23 cellular contexts compared by ENCODE assay signal in genomic region chr14:74663884-74664283, GRCh38. TPM values are rescaled to one million over a fixed set of nuclear protein-coding genes. Genes with fewer than 3 reads are reported as not detected.
DNase-seq lines count a peak whose midpoint lies in the region; ATAC-seq, FAIRE-seq and TF ChIP-seq lines count a peak whose summit lies in the region.
"Had no signal": no experiment of that assay in that cellular context is flagged by ENCODE, and none has a peak within 500 bp of the region (broad histone marks: within the 10 kb centered on the region; RNA-seq: fewer than 3 reads in every experiment).

No MANE protein-coding gene starts in this region.

- no peaks in the 10 kb centered on the region for H4K20me1 ChIP-seq in GM23248 (ENCODE audit: insufficient read depth)

- H3F3A ChIP-seq in GM23248 (ENCODE audit: insufficient read depth): peaks cover 26% of the 10 kb centered on the region

- DNase-seq in GM23248 (peak; percentile 28), adipocyte (ENCODE audit: low read depth) (no peak), heart left ventricle (peak in 2 of 5 donors; percentile 24 to 69), gastrocnemius medialis (peak; percentile 96 to 98), T-helper 2 cell (no peak), H54 (ENCODE audit: insufficient read length, low spot score) (no peak)
- no peak for DNase-seq in stimulated activated CD4-positive, alpha-beta T cell treated with anti-CD3 and anti-CD28 coated beads, Interleukin-4, amount 100 ng/mL, for 4 hours
- DNase-seq: activated CD8-positive, alpha-beta T cell treated with anti-CD3 and anti-CD28 coated beads for 36 hours; activated T-cell treated with anti-CD3 and anti-CD28 coated beads, Interleukin-2, amount 50 U/mL, for 4 hours; GF-D8; head of caudate nucleus; lower lobe of right lung; MM.1S; NCI-H774; ovary; PC-9; small intestine; stimulated activated CD4-positive, alpha-beta T cell treated with anti-CD3 and anti-CD28 coated beads, Interleukin-4, amount 100 ng/mL, for 1 hour; stomach had no signal

- no peaks in the 10 kb centered on the region for H3K9me2 ChIP-seq in GM23248 (ENCODE audit: insufficient read depth)

- peaks cover 40% of the 10 kb centered on the region for H3K36me3 ChIP-seq in GM23248 (ENCODE audit: low read depth)
- peaks cover 44% of the 10 kb centered on the region for H3K36me3 ChIP-seq in adipocyte (ENCODE audit: control insufficient read depth, insufficient read depth, low read length, severe bottlenecking)
- H3K36me3 ChIP-seq in heart left ventricle: peaks cover 0 to 97% (median 84%) of the 10 kb centered on the region in 9 donors
- peaks cover 0 to 27% of the 10 kb centered on the region in 2 donors for H3K36me3 ChIP-seq in gastrocnemius medialis
- H3K36me3 ChIP-seq: ovary had no signal

- intact Hi-C loops in heart left ventricle (cut with DNase I) (loop anchor here in 2 of 10 donors (10.0 kb wide), 2 partner anchors 49 to 151 kb away; partner anchors contain the start of gene LTBP2 (in 1 of the 2)), gastrocnemius medialis (cut with DNase I; ENCODE audit: low total_unique reads) (loop anchor here (1.0 to 5.0 kb wide), 5 partner anchors 49 to 915 kb away; partner anchors contain the start of genes AREL1, FCF1, FLVCR2 and YLPM1)

- H3K79me2 ChIP-seq in GM23248 (ENCODE audit: insufficient read depth): no peaks in the 10 kb centered on the region

- H3K9me3 ChIP-seq in GM23248 (ENCODE audit: low read depth) (no peaks in the 10 kb centered on the region), adipocyte (ENCODE audit: control insufficient read depth, low read length) (no peaks in the 10 kb centered on the region), heart left ventricle (no peaks in the 10 kb centered on the region), gastrocnemius medialis (no peaks in the 10 kb centered on the region)
- H3K9me3 ChIP-seq: HAP-1, lower lobe of right lung, ovary, stomach had no signal

- TF ChIP-seq CTCF in heart left ventricle (IDR thresholded peaks at IDR 0.05): peak in 1 of 12 donors; percentile 27
- TF ChIP-seq CTCF in gastrocnemius medialis (IDR thresholded peaks at IDR 0.05 in 4 of 5, conservative IDR thresholded peaks at IDR 0.05 in 1 of 5): peak in 3 of 5 experiments; percentile 5 to 38 (median 37)

- peaks cover 30% of the 10 kb centered on the region for H3K4me1 ChIP-seq in GM23248 (ENCODE audit: insufficient read depth)
- peaks cover 63% of the 10 kb centered on the region for H3K4me1 ChIP-seq in adipocyte (ENCODE audit: control insufficient read depth, insufficient read depth, low read length)
- H3K4me1 ChIP-seq in heart left ventricle: peaks cover 0 to 30% (median 10%) of the 10 kb centered on the region in 12 donors
- H3K4me1 ChIP-seq in gastrocnemius medialis: peaks cover 34 to 58% of the 10 kb centered on the region in 2 donors
- H3K4me1 ChIP-seq: HAP-1, lower lobe of right lung, stomach had no signal

- H3K27me3 ChIP-seq in GM23248 (replicated peaks; ENCODE audit: insufficient read depth): no peaks in the 10 kb centered on the region
- H3K27me3 ChIP-seq in adipocyte (replicated peaks; ENCODE audit: control insufficient read depth, insufficient read depth, low read length): no peaks in the 10 kb centered on the region
- H3K27me3 ChIP-seq in heart left ventricle: no peaks in the 10 kb centered on the region
- H3K27me3 ChIP-seq in gastrocnemius medialis: no peaks in the 10 kb centered on the region
- H3K27me3 ChIP-seq: ovary, stomach had no signal

- H3K4me3 ChIP-seq in GM23248 (no peak overlapping the region), adipocyte (ENCODE audit: low read length) (no peak overlapping the region), heart left ventricle (no peak overlapping the region), gastrocnemius medialis (no peak overlapping the region)
- H3K4me3 ChIP-seq: GM12878, HAP-1, lower lobe of right lung, ovary, PC-9, stomach had no signal

- TF ChIP-seq POLR2A in heart left ventricle (IDR thresholded peaks at IDR 0.05) (no peak), gastrocnemius medialis (IDR thresholded peaks at IDR 0.05) (peak in 1 of 2 donors; percentile 17), H54 (IDR thresholded peaks at IDR 0.05; ENCODE audit: low read depth, low read length) (no peak)

- H3K27ac ChIP-seq in GM23248 (no peak overlapping the region), heart left ventricle (peak overlapping the region in 11 of 12 donors; percentile 11 to 63 (median 47)), gastrocnemius medialis (peak overlapping the region; percentile 80 to 88 (median 87))
- H3K27ac ChIP-seq: lower lobe of right lung, ovary, PC-9, stomach had no signal

- no peak overlapping the region for H3K4me2 ChIP-seq in GM23248 (ENCODE audit: unreplicated experiment)
- H3K4me2 ChIP-seq: PC-9 had no signal

- in situ Hi-C loops in GM23248 (cut with MboI): no loop called here
- in situ Hi-C loops in gastrocnemius medialis (cut with MboI; ENCODE audit: low sequenced_read_pairs in 4 of 4): no loop called here

- no peak for FAIRE-seq in H54 (lab: Jason Lieb, UNC)
- FAIRE-seq: GM12878, small intestine had no signal

- H3K9ac ChIP-seq in GM23248: no peak overlapping the region
- H3K9ac ChIP-seq in adipocyte (ENCODE audit: low read length): peak overlapping the region; percentile 43

- WGBS in GM23248 (ENCODE audit: low coverage in 1 of 2, low lambda C conversion rate in 2 of 2, missing lambda C conversion rate in 2 of 2), 2 experiments: 83 to 89% methylated on average over 7 of the region's 7 CpGs
- 60 to 87% (median 77%) methylated on average over 7 of the region's 7 CpGs for WGBS in heart left ventricle, 4 donors

- H2AFZ ChIP-seq in GM23248: no peak overlapping the region
- H2AFZ ChIP-seq: PC-9 had no signal

- peak; percentile 62 to 94 (median 86) for ATAC-seq in heart left ventricle
- ATAC-seq in gastrocnemius medialis: peak; percentile 97 to 98
- no peak for ATAC-seq in HG02759 (IDR thresholded peaks at IDR 0.05; ENCODE audit: unreplicated experiment)
- ATAC-seq: activated CD8-positive, alpha-beta T cell treated with anti-CD3 and anti-CD28 coated beads for 36 hours; activated T-cell treated with anti-CD3 and anti-CD28 coated beads, Interleukin-2, amount 50 U/mL, for 4 hours; GM12878; lower lobe of right lung; WTC11 had no signal

RNA-seq across cellular contexts. Expression of gene AREL1, which starts 49.0 kb away (rescaled TPM):
- 21.0 and 25.6 TPM in 2 replicates for total RNA-seq in GM23248 (2014; rRNA removed; shearing (Covaris generic))
- 12.9 and 14.2 TPM in 2 replicates for polyA plus RNA-seq in GM23248 (2016; fragmentation: Nextera tagmentation; extraction: Ambion mirVana)
- 10 to 100 TPM; 17.1 to 30.9 (median 22.4) TPM for total RNA-seq in heart left ventricle
- 10 to 100 TPM in 1 of 2 donors, 1 to 10 TPM in 1; 7.8 to 17.8 TPM for polyA plus RNA-seq in heart left ventricle
- total RNA-seq in gastrocnemius medialis: 10 to 100 TPM; 14.7 to 30.1 (median 22.1) TPM

RNA-seq across cellular contexts. Expression of gene FCF1, which starts 49.1 kb away (rescaled TPM):
- total RNA-seq in GM23248 (2014; rRNA removed; shearing (Covaris generic)): 28.7 and 39.2 TPM in 2 replicates
- polyA plus RNA-seq in GM23248 (2016; fragmentation: Nextera tagmentation; extraction: Ambion mirVana): 24.3 and 26.0 TPM in 2 replicates
- 10 to 100 TPM; 12.3 to 44.6 (median 36.7) TPM for total RNA-seq in heart left ventricle
- 10 to 100 TPM in 1 of 2 donors, 1 to 10 TPM in 1; 4.3 to 46.2 TPM for polyA plus RNA-seq in heart left ventricle
- total RNA-seq in gastrocnemius medialis: 10 to 100 TPM; 15.1 to 22.9 (median 18.6) TPM

RNA-seq across cellular contexts. Expression of gene LTBP2, which starts 51.8 kb away (rescaled TPM):
- total RNA-seq in GM23248 (2014; rRNA removed; shearing (Covaris generic)): 441 and 456 TPM in 2 replicates
- polyA plus RNA-seq in GM23248 (2016; fragmentation: Nextera tagmentation; extraction: Ambion mirVana) (73.5 and 73.7 TPM in 2 replicates), heart left ventricle (1 to 10 TPM; 4.0 to 8.4 TPM)
- total RNA-seq in heart left ventricle (10 to 100 TPM; 19.1 to 69.1 (median 36.1) TPM), gastrocnemius medialis (10 to 100 TPM; 19.8 to 51.9 (median 28.8) TPM)

Comparison
In these comparisons a context has a peak if more than half of its experiments do, and no peak if none do; other contexts are left out.
1. DNase-seq: peak in GM23248 (single experiment) and gastrocnemius medialis (2 of 2); none in adipocyte (single experiment), T-helper 2 cell (0 of 5), H54 (single experiment) and stimulated activated CD4-positive, alpha-beta T cell treated with anti-CD3 and anti-CD28 coated beads, Interleukin-4, amount 100 ng/mL, for 4 hours (0 of 2).